In the genomic region with DNA sequence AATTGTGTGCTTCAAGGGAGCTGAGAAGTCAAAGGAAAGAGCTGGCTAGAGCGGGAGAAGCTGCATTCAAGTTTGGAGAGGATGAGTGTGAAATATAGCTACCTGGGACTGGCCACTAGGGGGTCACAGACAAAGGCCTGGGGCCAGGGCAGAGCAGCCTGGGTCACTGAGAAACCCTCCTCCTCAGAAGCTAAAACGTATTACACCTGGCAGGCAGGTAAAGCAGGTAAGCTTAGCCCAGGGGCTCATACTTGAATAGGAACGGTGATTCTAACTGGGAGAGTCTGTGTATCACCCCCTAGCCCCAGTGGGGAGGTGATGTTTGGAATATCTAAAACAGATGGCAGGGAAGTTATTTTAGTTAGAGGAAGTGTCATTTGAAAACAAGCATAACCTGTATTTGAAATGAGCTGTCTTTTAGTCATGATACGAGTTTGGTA, we compare ENCODE assay signal across 10 cellular contexts. TPM values are rescaled to one million over a fixed set of nuclear protein-coding genes. Genes with fewer than 3 reads are reported as not detected.
DNase-seq lines count a peak whose midpoint lies in the region; ATAC-seq and TF ChIP-seq lines count a peak whose summit lies in the region.
"Had no signal": no experiment of that assay in that cellular context is flagged by ENCODE, and none has a peak within 500 bp of the region (broad histone marks: within the 10 kb centered on the region; RNA-seq: fewer than 3 reads in every experiment).

No MANE protein-coding gene starts in this region.

- TF ChIP-seq POLR2A in HCT116 (IDR thresholded peaks at IDR 0.05; ENCODE audit: borderline replicate concordance, extremely low read depth, insufficient read depth, insufficient read length): no peak

- intact Hi-C loops in Calu3 (cut with micrococcal nuclease; ENCODE audit: unreplicated experiment) (loop anchor here (5.0 to 10.0 kb wide), 3 partner anchors 77 to 247 kb away; no protein-coding TSS in a partner anchor), HCT116 (cut with micrococcal nuclease) (loop anchor here (10.0 kb wide), 1 partner anchor 77 kb away; no protein-coding TSS in a partner anchor), left lung (cut with DNase I) (no loop called here), heart right ventricle (cut with DNase I) (loop anchor here in 1 of 10 donors (10.0 kb wide), 1 partner anchor 77 kb away; no protein-coding TSS in a partner anchor)

- H3K9me3 ChIP-seq in HCT116 (ENCODE audit: control insufficient read depth in 1 of 2, insufficient read depth in 1 of 2, low read depth in 1 of 2, low read length in 2 of 2): no peaks in the 10 kb centered on the region
- H3K9me3 ChIP-seq in left lung: no peaks in the 10 kb centered on the region
- H3K9me3 ChIP-seq in heart right ventricle: no peaks in the 10 kb centered on the region
- H3K9me3 ChIP-seq: neutrophil had no signal

- no peak overlapping the region for H3K27ac ChIP-seq in HCT116 (ENCODE audit: low read depth, low read length)
- H3K27ac ChIP-seq in left lung: no peak overlapping the region
- H3K27ac ChIP-seq in heart right ventricle: no peak overlapping the region
- H3K27ac ChIP-seq: neutrophil had no signal

- ATAC-seq in HCT116: peak; percentile 96
- no peak for ATAC-seq in activated T-helper 17 cell treated with anti-CD3 and anti-CD28 coated beads, Interleukin-2, amount 50 U/mL, for 72 hours (replicated peaks)
- ATAC-seq in left lung: no peak
- ATAC-seq in heart right ventricle: no peak

- peak overlapping the region; percentile 54 for H3K4me2 ChIP-seq in HCT116 (ENCODE audit: low read length)

- 32 to 49% methylated on average over 4 of the region's 4 CpGs for WGBS in heart right ventricle, 2 donors

- no peaks in the 10 kb centered on the region for H3K27me3 Mint-ChIP-seq in Calu3 (ENCODE audit: unreplicated experiment)
- H3K27me3 Mint-ChIP-seq in activated T-helper 17 cell treated with anti-CD3 and anti-CD28 coated beads, Interleukin-2, amount 50 U/mL, for 72 hours: no peaks in the 10 kb centered on the region
- H3K27me3 Mint-ChIP-seq in activated naive CD4-positive, alpha-beta T cell treated with anti-CD3 and anti-CD28 coated beads, Interleukin-2, amount 10 ng/mL, durations not matched to agents 7 days and 5 days: peaks cover 5% of the 10 kb centered on the region

- peak overlapping the region; percentile 29 for H3K4me3 Mint-ChIP-seq in Calu3 (ENCODE audit: low read depth, unreplicated experiment)
- H3K4me3 Mint-ChIP-seq in activated T-helper 17 cell treated with anti-CD3 and anti-CD28 coated beads, Interleukin-2, amount 50 U/mL, for 72 hours: no peak overlapping the region
- no peak overlapping the region for H3K4me3 Mint-ChIP-seq in activated naive CD4-positive, alpha-beta T cell treated with anti-CD3 and anti-CD28 coated beads, Interleukin-2, amount 10 ng/mL, durations not matched to agents 7 days and 5 days
- H3K4me3 Mint-ChIP-seq: stimulated activated naive CD8-positive, alpha-beta T cell treated with anti-CD3 and anti-CD28 coated beads, Interleukin-15, Interleukin-2, amounts not matched to agents 100 ng/mL and 50 ng/mL, for 24 hours had no signal

- peak; percentile 91 for TF ChIP-seq CTCF in Calu3 (IDR thresholded peaks at IDR 0.05; ENCODE audit: unreplicated experiment)
- TF ChIP-seq CTCF in HCT116 (IDR thresholded peaks at IDR 0.05 in 2 of 3, conservative IDR thresholded peaks at IDR 0.05 in 1 of 3; ENCODE audit: borderline replicate concordance in 1 of 3, insufficient read depth in 1 of 3, low read depth in 2 of 3, low read length in 2 of 3): peak; percentile 45 to 81 (median 73); a peak in 5 of 6 replicates
- TF ChIP-seq CTCF in left lung (IDR thresholded peaks at IDR 0.05): peak; percentile 14 to 21
- peak in 2 of 9 donors; percentile 10 to 20 for TF ChIP-seq CTCF in heart right ventricle (IDR thresholded peaks at IDR 0.05)

- DNase-seq in Calu3 (peak; percentile 72), HCT116 (ENCODE audit: low read depth, low spot score) (no peak), left lung (no peak), heart right ventricle (no peak), inferior parietal cortex (ENCODE audit: extremely low spot score) (no peak)
- no peak for DNase-seq in stimulated activated CD8-positive, alpha-beta memory T cell treated with anti-CD3 and anti-CD28 coated beads, Interleukin-4, amount 100 ng/mL, for 48 hours
- no peak for DNase-seq in activated naive CD4-positive, alpha-beta T cell treated with anti-CD3 and anti-CD28 coated beads, Interleukin-2, amount 10 ng/mL, durations not matched to agents 7 days and 5 days

- H3K27ac Mint-ChIP-seq in Calu3 (ENCODE audit: unreplicated experiment): peak overlapping the region; percentile 84
- peak overlapping the region; percentile 23 for H3K27ac Mint-ChIP-seq in activated T-helper 17 cell treated with anti-CD3 and anti-CD28 coated beads, Interleukin-2, amount 50 U/mL, for 72 hours
- H3K27ac Mint-ChIP-seq in activated naive CD4-positive, alpha-beta T cell treated with anti-CD3 and anti-CD28 coated beads, Interleukin-2, amount 10 ng/mL, durations not matched to agents 7 days and 5 days: no peak overlapping the region
- H3K27ac Mint-ChIP-seq: stimulated activated naive CD8-positive, alpha-beta T cell treated with anti-CD3 and anti-CD28 coated beads, Interleukin-15, Interleukin-2, amounts not matched to agents 100 ng/mL and 50 ng/mL, for 24 hours had no signal

- H3K4me1 Mint-ChIP-seq in Calu3 (ENCODE audit: low read depth, unreplicated experiment): peaks cover 72% of the 10 kb centered on the region
- peaks cover 9% of the 10 kb centered on the region for H3K4me1 Mint-ChIP-seq in activated T-helper 17 cell treated with anti-CD3 and anti-CD28 coated beads, Interleukin-2, amount 50 U/mL, for 72 hours
- H3K4me1 Mint-ChIP-seq in activated naive CD4-positive, alpha-beta T cell treated with anti-CD3 and anti-CD28 coated beads, Interleukin-2, amount 10 ng/mL, durations not matched to agents 7 days and 5 days: no peaks in the 10 kb centered on the region

- no peaks in the 10 kb centered on the region for H3K9me3 Mint-ChIP-seq in Calu3 (ENCODE audit: low read depth, unreplicated experiment)
- H3K9me3 Mint-ChIP-seq in activated T-helper 17 cell treated with anti-CD3 and anti-CD28 coated beads, Interleukin-2, amount 50 U/mL, for 72 hours: no peaks in the 10 kb centered on the region
- H3K9me3 Mint-ChIP-seq in activated naive CD4-positive, alpha-beta T cell treated with anti-CD3 and anti-CD28 coated beads, Interleukin-2, amount 10 ng/mL, durations not matched to agents 7 days and 5 days: no peaks in the 10 kb centered on the region
- H3K9me3 Mint-ChIP-seq: stimulated activated naive CD8-positive, alpha-beta T cell treated with anti-CD3 and anti-CD28 coated beads, Interleukin-15, Interleukin-2, amounts not matched to agents 100 ng/mL and 50 ng/mL, for 24 hours had no signal

- RAD21 ChIA-PET in HCT116 (lab: Charles Lee; ENCODE audit: low non-redundant PET in 1 of 2, low total read pairs in 2 of 2, uncharacterized antibody in 2 of 2, unreplicated experiment in 2 of 2): interaction anchor here in 1 of 2 experiments (1.0 kb wide), 1 partner anchor 78 kb away, joined by 5 read pairs; no protein-coding TSS in a partner anchor

- H3K36me3 ChIP-seq in HCT116 (ENCODE audit: control insufficient read depth in 1 of 2, insufficient read depth in 2 of 2, low read length in 2 of 2): no peaks in the 10 kb centered on the region
- no peaks in the 10 kb centered on the region for H3K36me3 ChIP-seq in left lung
- H3K36me3 ChIP-seq in heart right ventricle: no peaks in the 10 kb centered on the region
- H3K36me3 ChIP-seq: neutrophil had no signal

- POLR2A ChIA-PET in HCT116 (lab: Charles Lee): interaction anchor here (0.6 to 1.3 kb wide), 4 partner anchors 14 to 108 kb away, joined by 3 to 7 read pairs (median 4); no protein-coding TSS in a partner anchor

- peak; percentile 62 for TF ChIP-seq RAD21 in HCT116 (IDR thresholded peaks at IDR 0.05; ENCODE audit: low read depth)

- BruUV-seq in Calu3 (replicated peaks; lab: Mats Ljungman, UMichigan): no TSS peak
- BruUV-seq in HCT116 (replicated peaks; lab: Mats Ljungman, UMichigan): no TSS peak

- H3K4me1 ChIP-seq in HCT116 (ENCODE audit: control insufficient read depth in 1 of 2, insufficient read depth in 2 of 2, low read length in 2 of 2) (peaks cover 15 to 44% of the 10 kb centered on the region in 2 experiments), left lung (no peaks in the 10 kb centered on the region), heart right ventricle (peaks cover 0 to 22% (median 7%) of the 10 kb centered on the region in 9 donors)

- H3K36me3 Mint-ChIP-seq in Calu3 (ENCODE audit: insufficient read depth, unreplicated experiment): peaks cover 10% of the 10 kb centered on the region
- no peaks in the 10 kb centered on the region for H3K36me3 Mint-ChIP-seq in activated T-helper 17 cell treated with anti-CD3 and anti-CD28 coated beads, Interleukin-2, amount 50 U/mL, for 72 hours (ENCODE audit: low read depth)
- H3K36me3 Mint-ChIP-seq in activated naive CD4-positive, alpha-beta T cell treated with anti-CD3 and anti-CD28 coated beads, Interleukin-2, amount 10 ng/mL, durations not matched to agents 7 days and 5 days: no peaks in the 10 kb centered on the region

- H2AFZ ChIP-seq in HCT116 (ENCODE audit: low read depth, low read length, poor library complexity, severe bottlenecking): no peak overlapping the region

- CTCF ChIA-PET in Calu3 (lab: Charles Lee) (interaction anchor here (0.5 to 2.4 kb wide), 28 partner anchors 10 to 1708 kb away, joined by 3 to 38 read pairs (median 4); partner anchors contain the start of gene BRCA1), HCT116 (lab: Charles Lee) (interaction anchor here (0.6 to 2.1 kb wide), 20 partner anchors 9 to 884 kb away, joined by 3 to 21 read pairs (median 4); partner anchors contain the start of gene KRT15)
- CTCF ChIA-PET in activated naive CD4-positive, alpha-beta T cell treated with anti-CD3 and anti-CD28 coated beads, Interleukin-2, amount 10 ng/mL, durations not matched to agents 7 days and 5 days (lab: Charles Lee): interaction anchor here (1.3 to 1.6 kb wide), 3 partner anchors 10 to 95 kb away, joined by 3 to 4 read pairs (median 3); no protein-coding TSS in a partner anchor

- H3K27me3 ChIP-seq in HCT116 (ENCODE audit: insufficient read depth, low read length) (no peaks in the 10 kb centered on the region), left lung (no peaks in the 10 kb centered on the region), heart right ventricle (peaks cover 0 to 5% (median 0%) of the 10 kb centered on the region in 7 donors)

- H3K9me2 ChIP-seq in HCT116 (ENCODE audit: insufficient read depth): no peaks in the 10 kb centered on the region

- H3K79me2 ChIP-seq in HCT116 (ENCODE audit: insufficient read depth, low read length): no peaks in the 10 kb centered on the region

- H4K20me1 ChIP-seq in HCT116 (ENCODE audit: insufficient read depth): no peaks in the 10 kb centered on the region

- H3K4me3 ChIP-seq in HCT116 (replicated peaks in 1 of 2; ENCODE audit: low read depth in 1 of 2, low read length in 2 of 2) (no peak overlapping the region), left lung (no peak overlapping the region), heart right ventricle (no peak overlapping the region)

- no peak overlapping the region for H3K9ac ChIP-seq in HCT116 (ENCODE audit: low read length)

RNA-seq across cellular contexts. Expression of gene KRT37, which starts 6.8 kb away (rescaled TPM):
- not detected in 2 replicates for total RNA-seq in Calu3 (2022)
- not detected for total RNA-seq in HCT116 (2021; ENCODE audit: unreplicated experiment)
- polyA plus RNA-seq in HCT116 (2012): 0.07 and 0.20 TPM in 2 replicates
- total RNA-seq in activated T-helper 17 cell treated with anti-CD3 and anti-CD28 coated beads, Interleukin-2, amount 50 U/mL, for 72 hours: not detected
- total RNA-seq in left lung: not detected
- not detected for total RNA-seq in heart right ventricle
- not detected for polyA plus RNA-seq in heart right ventricle

RNA-seq across cellular contexts. Expression of gene KRT31, which starts 20.2 kb away (rescaled TPM):
- total RNA-seq in Calu3 (2022) (not detected in 2 replicates), HCT116 (2021; ENCODE audit: unreplicated experiment) (not detected), left lung (not detected), heart right ventricle (not detected)
- polyA plus RNA-seq in HCT116 (2012): 0.09 and 0.20 TPM in 2 replicates
- not detected for total RNA-seq in activated T-helper 17 cell treated with anti-CD3 and anti-CD28 coated beads, Interleukin-2, amount 50 U/mL, for 72 hours
- under 1 TPM in 1 of 2 donors, not detected in 1; 0.01 TPM for polyA plus RNA-seq in heart right ventricle

RNA-seq across cellular contexts. Expression of gene KRT38, which starts 23.2 kb away (rescaled TPM):
- total RNA-seq in Calu3 (2022) (not detected in 2 replicates), HCT116 (2021; ENCODE audit: unreplicated experiment) (not detected), left lung (not detected), heart right ventricle (not detected)
- 0.02 and 0.03 TPM in 2 replicates for polyA plus RNA-seq in HCT116 (2012)
- total RNA-seq in activated T-helper 17 cell treated with anti-CD3 and anti-CD28 coated beads, Interleukin-2, amount 50 U/mL, for 72 hours: not detected
- polyA plus RNA-seq in heart right ventricle: not detected

RNA-seq across cellular contexts. Expression of gene KRT34, which starts 35.5 kb away (rescaled TPM):
- total RNA-seq in Calu3 (2022): not detected in 2 replicates
- total RNA-seq in HCT116 (2021; ENCODE audit: unreplicated experiment): not detected
- polyA plus RNA-seq in HCT116 (2012): 0.10 and 0.41 TPM in 2 replicates
- not detected for total RNA-seq in activated T-helper 17 cell treated with anti-CD3 and anti-CD28 coated beads, Interleukin-2, amount 50 U/mL, for 72 hours
- not detected for total RNA-seq in left lung
- total RNA-seq in heart right ventricle: not detected
- not detected for polyA plus RNA-seq in heart right ventricle

RNA-seq across cellular contexts. Expression of gene KRT33B, which starts 48.0 kb away (rescaled TPM):
- not detected in 2 replicates for total RNA-seq in Calu3 (2022)
- total RNA-seq in HCT116 (2021; ENCODE audit: unreplicated experiment): not detected
- polyA plus RNA-seq in HCT116 (2012): 0.06 TPM in 1 of 2 replicates, not detected in the other
- not detected for total RNA-seq in activated T-helper 17 cell treated with anti-CD3 and anti-CD28 coated beads, Interleukin-2, amount 50 U/mL, for 72 hours
- total RNA-seq in left lung: not detected
- not detected for total RNA-seq in heart right ventricle
- polyA plus RNA-seq in heart right ventricle: not detected

Comparison
In these comparisons a context has a peak if more than half of its experiments do, and no peak if none do; other contexts are left out.
1. intact Hi-C loops: an anchor here in Calu3 (5.0 to 10.0 kb wide) and HCT116 (10.0 kb wide); none called in left lung.